Comparison of ENCODE assay signal across 17 cellular contexts in genomic region chr3:49653636-49654035, GRCh38. TPM values are rescaled to one million over a fixed set of nuclear protein-coding genes. Genes with fewer than 3 reads are reported as not detected.
DNase-seq lines count a peak whose midpoint lies in the region; ATAC-seq and TF ChIP-seq lines count a peak whose summit lies in the region.
"Had no signal": no experiment of that assay in that cellular context is flagged by ENCODE, and none has a peak within 500 bp of the region (broad histone marks: within the 10 kb centered on the region; RNA-seq: fewer than 3 reads in every experiment).

No MANE protein-coding gene starts in this region.

- H3K27ac Mint-ChIP-seq in WTC11 (peak overlapping the region; percentile 49; the same call in 1 of the 2 replicates), nephron (peak overlapping the region; percentile 29 to 70 (median 58))
- H3K27ac Mint-ChIP-seq: CD14-positive monocyte, HFFc6 had no signal

- H3K4me3 Mint-ChIP-seq in WTC11: no peak overlapping the region
- no peak overlapping the region for H3K4me3 Mint-ChIP-seq in nephron
- H3K4me3 Mint-ChIP-seq: CD14-positive monocyte; CD4-positive, alpha-beta memory T cell; HFFc6 had no signal

- H3K27me3 Mint-ChIP-seq in WTC11 (ENCODE audit: low read depth): no peaks in the 10 kb centered on the region
- no peaks in the 10 kb centered on the region for H3K27me3 Mint-ChIP-seq in nephron (ENCODE audit: low read depth)

- DNase-seq in Right ventricle myocardium superior: peak; percentile 21
- DNase-seq in left cardiac atrium: no peak
- no peak for DNase-seq in WTC11 (ENCODE audit: low spot score)
- DNase-seq in Ammon's horn (ENCODE audit: low spot score): no peak
- no peak for DNase-seq in AG08395 (ENCODE audit: low spot score)
- DNase-seq in NK-92 (lab: John Stamatoyannopoulos, UW; ENCODE audit: unreplicated experiment): no peak
- DNase-seq in NCI-H446 treated with DMSO at 0.1 percent for 48 hours (lab: John Stamatoyannopoulos, UW): no peak
- DNase-seq: 8988T; BE2C; CD4-positive, alpha-beta memory T cell; DMS153; DMS79 treated with DMSO at 0.1 percent for 48 hours; HCEC 1CT; HFFc6 had no signal

- no peak for ATAC-seq in Right ventricle myocardium superior (ENCODE audit: poor library complexity)
- no peak for ATAC-seq in left cardiac atrium
- no peak for ATAC-seq in WTC11
- ATAC-seq: GM12878 had no signal

- CTCF ChIA-PET in WTC11 (lab: Charles Lee): interaction anchor here (1.5 to 2.2 kb wide), 2 partner anchors 91 to 114 kb away, joined by 4 to 8 read pairs; no protein-coding TSS in a partner anchor

- no peak for TF ChIP-seq CTCF in WTC11 (IDR thresholded peaks at IDR 0.05)
- no peak for TF ChIP-seq CTCF in nephron (IDR thresholded peaks at IDR 0.05; ENCODE audit: unreplicated experiment in 3 of 3)

- POLR2A ChIA-PET in WTC11 (lab: Charles Lee): no interaction called here

- H3K9me3 Mint-ChIP-seq in WTC11 (no peaks in the 10 kb centered on the region), nephron (no peaks in the 10 kb centered on the region)
- H3K9me3 Mint-ChIP-seq: CD14-positive monocyte; CD4-positive, alpha-beta memory T cell; HFFc6 had no signal

- intact Hi-C loops in Right ventricle myocardium superior (cut with DNase I) (no loop called here), left cardiac atrium (cut with DNase I) (no loop called here)

- H3K4me1 Mint-ChIP-seq in WTC11 (no peaks in the 10 kb centered on the region), nephron (peaks cover 29% of the 10 kb centered on the region)
- H3K4me1 Mint-ChIP-seq: CD4-positive, alpha-beta memory T cell had no signal

- H3K36me3 Mint-ChIP-seq in WTC11 (no peaks in the 10 kb centered on the region), nephron (ENCODE audit: low read depth) (no peaks in the 10 kb centered on the region)
- H3K36me3 Mint-ChIP-seq: CD14-positive monocyte; CD4-positive, alpha-beta memory T cell had no signal

TF ChIP-seq in WTC11, 78 proteins besides CTCF, POLR2A, EP300 and RAD21:
- TF ChIP-seq CDX4 (CRISPR knock-in tag; IDR thresholded peaks at IDR 0.05; ENCODE audit: borderline replicate concordance): no peak
- no peak for TF ChIP-seq ATF2 (CRISPR knock-in tag; IDR thresholded peaks at IDR 0.05; ENCODE audit: borderline replicate concordance, low read depth)
- TF ChIP-seq MAX (CRISPR knock-in tag; IDR thresholded peaks at IDR 0.05): no peak
- TF ChIP-seq HMGA2 (CRISPR knock-in tag; IDR thresholded peaks at IDR 0.05): no peak
- no peak for TF ChIP-seq ATF1 (CRISPR knock-in tag; IDR thresholded peaks at IDR 0.05)
- no peak for TF ChIP-seq ZNF416 (CRISPR knock-in tag; IDR thresholded peaks at IDR 0.05)
- TF ChIP-seq SMAD4 (CRISPR knock-in tag; IDR thresholded peaks at IDR 0.05): no peak
- no peak for TF ChIP-seq ZNF671 (CRISPR knock-in tag; IDR thresholded peaks at IDR 0.05)
- TF ChIP-seq SOX15 (CRISPR knock-in tag; IDR thresholded peaks at IDR 0.05): no peak
- TF ChIP-seq USF1 (CRISPR knock-in tag; IDR thresholded peaks at IDR 0.05): no peak
- TF ChIP-seq ZNF512 (CRISPR knock-in tag; IDR thresholded peaks at IDR 0.05; ENCODE audit: borderline replicate concordance): no peak
- no peak for TF ChIP-seq FOXK1 (CRISPR knock-in tag; IDR thresholded peaks at IDR 0.05)
- TF ChIP-seq CREM (CRISPR knock-in tag; IDR thresholded peaks at IDR 0.05): no peak
- no peak for TF ChIP-seq CBFB (CRISPR knock-in tag; IDR thresholded peaks at IDR 0.05; ENCODE audit: low read depth)

RNA-seq across cellular contexts. Expression of gene APEH, which starts 20.5 kb away (rescaled TPM):
- total RNA-seq in Right ventricle myocardium superior: 103 TPM
- total RNA-seq in left cardiac atrium: 10 to 100 TPM; 75.3 to 82.6 TPM
- total RNA-seq in WTC11 (2021): 270 to 276 TPM (median 273 TPM) in 3 replicates

RNA-seq across cellular contexts. Expression of gene MST1, which starts 35.6 kb away (rescaled TPM):
- total RNA-seq in Right ventricle myocardium superior: 3.7 TPM
- 10 to 100 TPM in 1 of 2 donors, 1 to 10 TPM in 1; 8.8 to 11.5 TPM for total RNA-seq in left cardiac atrium
- 13.8 to 17.2 TPM (median 17.2 TPM) in 3 replicates for total RNA-seq in WTC11 (2021)

RNA-seq across cellular contexts. Expression of gene RNF123, which starts 35.7 kb away (rescaled TPM):
- total RNA-seq in Right ventricle myocardium superior (47.9 TPM), left cardiac atrium (10 to 100 TPM; 39.2 to 44.8 TPM), WTC11 (2021) (45.5 to 47.1 TPM (median 46.8 TPM) in 3 replicates)
